Comparison of ENCODE assay signal across 16 cellular contexts in genomic region chr12:2481951-2482350, GRCh38.
"Had no signal": no experiment of that assay in that cellular context is flagged by ENCODE, and none has a peak within 500 bp of the region (broad histone marks: within the 10 kb centered on the region; RNA-seq: fewer than 3 reads in every experiment).

No MANE protein-coding gene starts in this region.

- H3K4me1 ChIP-seq: neural progenitor cell, pancreas had no signal

- DNase-seq: activated CD4-positive, alpha-beta T cell treated with anti-CD3 and anti-CD28 coated beads, Interleukin-2, amount 50 U/mL, for 1 hour; activated CD4-positive, CD25-positive, alpha-beta regulatory T cell; activated naive CD4-positive, alpha-beta T cell; activated naive CD8-positive, alpha-beta T cell treated with anti-CD3 and anti-CD28 coated beads, Interleukin-2, amount 10 ng/mL, durations not matched to agents 7 days and 5 days; brain microvascular endothelial cell; cerebellar nuclear complex; effector memory CD8-positive, alpha-beta T cell; foreskin melanocyte; immature natural killer cell; pancreas; stimulated activated CD4-positive, alpha-beta T cell treated with anti-CD3 and anti-CD28 coated beads, Interleukin-15, amount 100 ng/mL, for 24 hours; stimulated activated CD4-positive, alpha-beta T cell treated with anti-CD3 and anti-CD28 coated beads, Interleukin-4, amount 100 ng/mL, for 1 hour; stimulated activated naive B cell treated with anti-CD40 and anti-IgM and Interleukin-4, amounts not matched to agents 10 μg/mL and 1 μg/mL and 100 μg/mL, for 72 hours; substantia nigra had no signal

- H3K4me3 ChIP-seq: lung, neural progenitor cell, pancreas had no signal

- H3K36me3 ChIP-seq: brain microvascular endothelial cell, neural progenitor cell, pancreas had no signal

- H3K9me3 ChIP-seq: pancreas had no signal

- ATAC-seq: effector memory CD8-positive, alpha-beta T cell; pancreas; stimulated activated naive B cell treated with anti-CD40 and anti-IgM and Interleukin-4, amounts not matched to agents 10 μg/mL and 1 μg/mL and 100 μg/mL, for 72 hours had no signal

- H3K27ac ChIP-seq: brain microvascular endothelial cell, neural progenitor cell, pancreas had no signal

- H3K27me3 ChIP-seq: brain microvascular endothelial cell, neural progenitor cell, pancreas had no signal
